Comparison of ENCODE assay signal across 11 cellular contexts in genomic region chr13:110312669-110313031, GRCh38. TPM values are rescaled to one million over a fixed set of nuclear protein-coding genes. Genes with fewer than 3 reads are reported as not detected.
A peak's percentile ranks its signal among the peaks of the same experiment; 100 is the strongest.
DNase-seq lines count a peak whose midpoint lies in the region; ATAC-seq and TF ChIP-seq lines count a peak whose summit lies in the region.
"Had no signal": no experiment of that assay in that cellular context is flagged by ENCODE, and none has a peak within 500 bp of the region (broad histone marks: within the 10 kb centered on the region; RNA-seq: fewer than 3 reads in every experiment).

No MANE protein-coding gene starts in this region.

- H3K4me1 ChIP-seq in foreskin keratinocyte: peaks cover 19% of the 10 kb centered on the region

- peak; percentile 67 for ATAC-seq in foreskin keratinocyte

- H3K27me3 ChIP-seq in foreskin keratinocyte: no peaks in the 10 kb centered on the region

- peak; percentile 45 for TF ChIP-seq CTCF in foreskin keratinocyte (conservative IDR thresholded peaks at IDR 0.05)
- TF ChIP-seq CTCF in retinal pigment epithelial cell (conservative IDR thresholded peaks at IDR 0.05; ENCODE audit: low read depth, low read length): peak; percentile 5

- no peak overlapping the region for H3K4me3 ChIP-seq in retinal pigment epithelial cell (ENCODE audit: low read length)

- H3K27ac ChIP-seq in foreskin keratinocyte: no peak overlapping the region

- DNase-seq in EL (peak; percentile 88), SW480 (ENCODE audit: low spot score) (peak; percentile 11), foreskin keratinocyte (peak; percentile 62 to 86), retinal pigment epithelial cell (ENCODE audit: low read depth) (no peak), RPMI8226 (no peak), globus pallidus (ENCODE audit: low spot score) (no peak)
- DNase-seq in central memory CD4-positive, alpha-beta T cell: no peak
- DNase-seq in stimulated activated CD4-positive, alpha-beta T cell treated with anti-CD3 and anti-CD28 coated beads, Interleukin-4, amount 100 ng/mL, for 24 hours: no peak
- DNase-seq: activated gamma-delta T cell treated with Interleukin-2 at 50 U/mL for 16 hours; naive B cell; stimulated activated CD4-positive, alpha-beta T cell treated with anti-CD3 and anti-CD28 coated beads, Interleukin-4, amount 100 ng/mL, for 4 hours had no signal

RNA-seq across cellular contexts. Expression of gene COL4A2, which starts 5.6 kb away (rescaled TPM):
- total RNA-seq in foreskin keratinocyte: 126 and 178 TPM in 2 replicates
- polyA plus RNA-seq in foreskin keratinocyte: 93.6 and 135 TPM in 2 replicates

RNA-seq across cellular contexts. Expression of gene COL4A1, which starts 5.7 kb away (rescaled TPM):
- 46.0 and 80.9 TPM in 2 replicates for total RNA-seq in foreskin keratinocyte
- 23.6 and 36.1 TPM in 2 replicates for polyA plus RNA-seq in foreskin keratinocyte

Comparison
In these comparisons a context has a peak if more than half of its experiments do, and no peak if none do; other contexts are left out.
1. DNase-seq: peak in EL (single experiment), SW480 (single experiment) and foreskin keratinocyte (2 of 2); none in retinal pigment epithelial cell (single experiment), central memory CD4-positive, alpha-beta T cell (single experiment), RPMI8226 (single experiment), globus pallidus (single experiment) and stimulated activated CD4-positive, alpha-beta T cell treated with anti-CD3 and anti-CD28 coated beads, Interleukin-4, amount 100 ng/mL, for 24 hours (single experiment).